In genomic region chr3:155158361-155159037, GRCh38 we compare ENCODE assay signal across 23 cellular contexts.
"Had no signal": no experiment of that assay in that cellular context is flagged by ENCODE, and none has a peak within 500 bp of the region (broad histone marks: within the 10 kb centered on the region; RNA-seq: fewer than 3 reads in every experiment).

No MANE protein-coding gene starts in this region.

- H2AFZ ChIP-seq: hepatocyte had no signal

- H3K4me1 ChIP-seq: sigmoid colon had no signal

- H3K27ac ChIP-seq: hepatocyte, ovary, sigmoid colon, thoracic aorta had no signal

- DNase-seq: activated CD4-positive, alpha-beta memory T cell treated with anti-CD3 and anti-CD28 coated beads, Interleukin-2, amount 10 ng/mL, durations not matched to agents 7 days and 5 days; activated CD4-positive, alpha-beta T cell treated with anti-CD3 and anti-CD28 coated beads, Interleukin-2, amount 10 ng/mL, durations not matched to agents 24 days and 14 days; activated CD4-positive, CD25-positive, alpha-beta regulatory T cell treated with anti-CD3 and anti-CD28 coated beads, Interleukin-2, amount 50 U/mL, for 72 hours; activated CD8-positive, alpha-beta memory T cell treated with anti-CD3 and anti-CD28 coated beads, Interleukin-2, amount 50 U/mL, for 48 hours; activated gamma-delta T cell; activated naive CD4-positive, alpha-beta T cell treated with anti-CD3 and anti-CD28 coated beads, Interleukin-2, amount 50 U/mL, for 16 hours; activated T-cell treated with anti-CD3 and anti-CD28 coated beads, Interleukin-2, amount 50 U/mL, for 24 hours; amygdala; left colon; naive B cell; ovary; sigmoid colon; stimulated activated CD4-positive, alpha-beta T cell treated with anti-CD3 and anti-CD28 coated beads, Interleukin-4, amount 100 ng/mL, for 24 hours; T1000; trophoblast cell had no signal

- ATAC-seq: esophagus mucosa; left colon; stimulated activated effector memory CD8-positive, alpha-beta T cell treated with anti-CD3 and anti-CD28 coated beads, Interleukin-12 subunit alpha, Interleukin-12 subunit beta, amount 100 ng/mL, for 72 hours had no signal

- H3K27me3 ChIP-seq: hepatocyte, ovary, sigmoid colon had no signal

- H3K4me2 ChIP-seq: hepatocyte had no signal

- H3K4me3 ChIP-seq: hepatocyte, ovary, sigmoid colon, thoracic aorta had no signal

- H3K79me2 ChIP-seq: hepatocyte had no signal

- H3K9me3 ChIP-seq: ovary, sigmoid colon, thoracic aorta had no signal

- FAIRE-seq: frontal cortex, keratinocyte, small intestine, urothelium cell line had no signal

- H3K36me3 ChIP-seq: ovary, sigmoid colon, thoracic aorta had no signal
